In the genomic region with DNA sequence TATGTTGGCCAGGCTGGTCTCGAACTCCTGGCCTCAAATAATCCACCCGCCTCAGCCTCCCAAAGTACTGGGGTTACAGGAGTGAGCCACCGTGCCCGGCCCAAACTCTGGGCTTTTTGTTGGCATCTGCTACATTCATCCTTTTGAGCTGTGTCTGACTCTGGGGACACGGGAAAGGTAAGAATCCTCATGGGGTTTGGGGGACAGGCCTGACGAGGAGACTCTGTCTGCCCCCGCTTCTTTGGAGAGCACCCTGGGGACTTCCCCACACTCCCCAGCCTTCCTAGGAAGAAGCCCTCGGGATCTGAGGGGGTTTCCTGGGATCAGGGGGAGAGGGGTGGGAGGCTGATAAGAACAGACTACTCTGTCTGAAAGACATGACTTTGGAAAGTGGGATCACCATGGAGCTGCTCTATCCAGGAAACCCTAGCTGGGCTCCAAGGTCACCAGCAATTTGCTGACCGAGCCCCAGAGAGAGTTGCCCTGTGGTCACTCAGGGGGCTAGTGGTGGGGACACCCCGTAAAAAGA, we compare ENCODE assay signal across 1 cellular context.
TF ChIP-seq lines count a peak whose summit lies in the region.

No MANE protein-coding gene starts in this region.

TF ChIP-seq in SK-N-SH treated with all-trans-retinoic acid at 6 μM for 48 hours, 23 proteins besides CTCF, POLR2A, EP300 and RAD21:
- TF ChIP-seq, protein P1, sequence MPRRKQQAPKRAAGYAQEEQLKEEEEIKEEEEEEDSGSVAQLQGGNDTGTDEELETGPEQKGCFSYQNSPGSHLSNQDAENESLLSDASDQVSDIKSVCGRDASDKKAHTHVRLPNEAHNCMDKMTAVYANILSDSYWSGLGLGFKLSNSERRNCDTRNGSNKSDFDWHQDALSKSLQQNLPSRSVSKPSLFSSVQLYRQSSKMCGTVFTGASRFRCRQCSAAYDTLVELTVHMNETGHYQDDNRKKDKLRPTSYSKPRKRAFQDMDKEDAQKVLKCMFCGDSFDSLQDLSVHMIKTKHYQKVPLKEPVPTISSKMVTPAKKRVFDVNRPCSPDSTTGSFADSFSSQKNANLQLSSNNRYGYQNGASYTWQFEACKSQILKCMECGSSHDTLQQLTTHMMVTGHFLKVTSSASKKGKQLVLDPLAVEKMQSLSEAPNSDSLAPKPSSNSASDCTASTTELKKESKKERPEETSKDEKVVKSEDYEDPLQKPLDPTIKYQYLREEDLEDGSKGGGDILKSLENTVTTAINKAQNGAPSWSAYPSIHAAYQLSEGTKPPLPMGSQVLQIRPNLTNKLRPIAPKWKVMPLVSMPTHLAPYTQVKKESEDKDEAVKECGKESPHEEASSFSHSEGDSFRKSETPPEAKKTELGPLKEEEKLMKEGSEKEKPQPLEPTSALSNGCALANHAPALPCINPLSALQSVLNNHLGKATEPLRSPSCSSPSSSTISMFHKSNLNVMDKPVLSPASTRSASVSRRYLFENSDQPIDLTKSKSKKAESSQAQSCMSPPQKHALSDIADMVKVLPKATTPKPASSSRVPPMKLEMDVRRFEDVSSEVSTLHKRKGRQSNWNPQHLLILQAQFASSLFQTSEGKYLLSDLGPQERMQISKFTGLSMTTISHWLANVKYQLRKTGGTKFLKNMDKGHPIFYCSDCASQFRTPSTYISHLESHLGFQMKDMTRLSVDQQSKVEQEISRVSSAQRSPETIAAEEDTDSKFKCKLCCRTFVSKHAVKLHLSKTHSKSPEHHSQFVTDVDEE (CRISPR knock-in tag; IDR thresholded peaks at IDR 0.05), result no peak
- no peak for TF ChIP-seq TOX (CRISPR knock-in tag; IDR thresholded peaks at IDR 0.05; ENCODE audit: borderline replicate concordance)
- no peak for TF ChIP-seq ISL1 (CRISPR knock-in tag; IDR thresholded peaks at IDR 0.05)
- no peak for TF ChIP-seq SNAI2 (CRISPR knock-in tag; IDR thresholded peaks at IDR 0.05)
- TF ChIP-seq OSR1 (CRISPR knock-in tag; IDR thresholded peaks at IDR 0.05), result no peak
- TF ChIP-seq ESRRG (CRISPR knock-in tag; IDR thresholded peaks at IDR 0.05), result no peak
- no peak for TF ChIP-seq RARB (CRISPR knock-in tag; IDR thresholded peaks at IDR 0.05)
- no peak for TF ChIP-seq TCF4 (CRISPR knock-in tag; IDR thresholded peaks at IDR 0.05; ENCODE audit: borderline replicate concordance)
- TF ChIP-seq ZNF70 (CRISPR knock-in tag; IDR thresholded peaks at IDR 0.05), result no peak
- TF ChIP-seq PATZ1 (CRISPR knock-in tag; IDR thresholded peaks at IDR 0.05; ENCODE audit: borderline replicate concordance), result no peak
- no peak for TF ChIP-seq ZC3H10 (CRISPR knock-in tag; IDR thresholded peaks at IDR 0.05)
- TF ChIP-seq ZFP3 (CRISPR knock-in tag; IDR thresholded peaks at IDR 0.05), result no peak
- TF ChIP-seq, protein P2, sequence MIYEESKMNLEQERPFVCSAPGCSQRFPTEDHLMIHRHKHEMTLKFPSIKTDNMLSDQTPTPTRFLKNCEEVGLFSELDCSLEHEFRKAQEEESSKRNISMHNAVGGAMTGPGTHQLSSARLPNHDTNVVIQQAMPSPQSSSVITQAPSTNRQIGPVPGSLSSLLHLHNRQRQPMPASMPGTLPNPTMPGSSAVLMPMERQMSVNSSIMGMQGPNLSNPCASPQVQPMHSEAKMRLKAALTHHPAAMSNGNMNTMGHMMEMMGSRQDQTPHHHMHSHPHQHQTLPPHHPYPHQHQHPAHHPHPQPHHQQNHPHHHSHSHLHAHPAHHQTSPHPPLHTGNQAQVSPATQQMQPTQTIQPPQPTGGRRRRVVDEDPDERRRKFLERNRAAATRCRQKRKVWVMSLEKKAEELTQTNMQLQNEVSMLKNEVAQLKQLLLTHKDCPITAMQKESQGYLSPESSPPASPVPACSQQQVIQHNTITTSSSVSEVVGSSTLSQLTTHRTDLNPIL (CRISPR knock-in tag; IDR thresholded peaks at IDR 0.05; ENCODE audit: low read depth), result no peak
- no peak for TF ChIP-seq ZNF565 (CRISPR knock-in tag; conservative IDR thresholded peaks at IDR 0.05; ENCODE audit: low read depth)
- TF ChIP-seq, protein P3, sequence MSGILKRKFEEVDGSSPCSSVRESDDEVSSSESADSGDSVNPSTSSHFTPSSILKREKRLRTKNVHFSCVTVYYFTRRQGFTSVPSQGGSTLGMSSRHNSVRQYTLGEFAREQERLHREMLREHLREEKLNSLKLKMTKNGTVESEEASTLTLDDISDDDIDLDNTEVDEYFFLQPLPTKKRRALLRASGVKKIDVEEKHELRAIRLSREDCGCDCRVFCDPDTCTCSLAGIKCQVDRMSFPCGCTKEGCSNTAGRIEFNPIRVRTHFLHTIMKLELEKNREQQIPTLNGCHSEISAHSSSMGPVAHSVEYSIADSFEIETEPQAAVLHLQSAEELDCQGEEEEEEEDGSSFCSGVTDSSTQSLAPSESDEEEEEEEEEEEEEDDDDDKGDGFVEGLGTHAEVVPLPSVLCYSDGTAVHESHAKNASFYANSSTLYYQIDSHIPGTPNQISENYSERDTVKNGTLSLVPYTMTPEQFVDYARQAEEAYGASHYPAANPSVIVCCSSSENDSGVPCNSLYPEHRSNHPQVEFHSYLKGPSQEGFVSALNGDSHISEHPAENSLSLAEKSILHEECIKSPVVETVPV (CRISPR knock-in tag; IDR thresholded peaks at IDR 0.05), result no peak
- no peak for TF ChIP-seq ZNF8 (CRISPR knock-in tag; IDR thresholded peaks at IDR 0.05)
TF ChIP-seq in SK-N-SH treated with all-trans-retinoic acid at 6 μM for 48 hours: peak in this region for 0.
